Comparison of ENCODE assay signal across 8 cellular contexts in genomic region chr13:58953638-58954037, GRCh38.
DNase-seq lines count a peak whose midpoint lies in the region; ATAC-seq and TF ChIP-seq lines count a peak whose summit lies in the region.

No MANE protein-coding gene starts in this region.

- H3K27ac ChIP-seq in ascending aorta (no peak overlapping the region), osteoblast (ENCODE audit: low read depth, low read length) (no peak overlapping the region)

- no peaks in the 10 kb centered on the region for H3K4me1 ChIP-seq in ascending aorta
- H3K4me1 ChIP-seq in osteoblast (ENCODE audit: insufficient read depth, low read length) = no peaks in the 10 kb centered on the region

- H3K4me3 ChIP-seq in H7 (ENCODE audit: insufficient read depth, low read depth, low read length) = no peak overlapping the region
- H3K4me3 ChIP-seq in ascending aorta = no peak overlapping the region
- H3K4me3 ChIP-seq in osteoblast (ENCODE audit: insufficient read depth, low read length) = no peak overlapping the region

- no peaks in the 10 kb centered on the region for H3K27me3 Mint-ChIP-seq in glutamatergic neuron (ENCODE audit: unreplicated experiment)

- no peak overlapping the region for H2AFZ ChIP-seq in osteoblast (ENCODE audit: low read length)

- no peaks in the 10 kb centered on the region for H4K20me1 ChIP-seq in osteoblast (ENCODE audit: insufficient read depth, low read length)

- no peaks in the 10 kb centered on the region for H3K79me2 ChIP-seq in osteoblast (ENCODE audit: insufficient read depth, low read length)

- TF ChIP-seq CTCF in glutamatergic neuron (IDR thresholded peaks at IDR 0.05; ENCODE audit: partially characterized antibody, unreplicated experiment) (no peak), ascending aorta (IDR thresholded peaks at IDR 0.05) (no peak), osteoblast (IDR thresholded peaks at IDR 0.05; ENCODE audit: extremely low read depth, low read depth, low read length) (no peak)

- H3K36me3 ChIP-seq in H7 (replicated peaks; ENCODE audit: control insufficient read depth, insufficient read depth, low read length) (no peaks in the 10 kb centered on the region), ascending aorta (no peaks in the 10 kb centered on the region), osteoblast (ENCODE audit: insufficient read depth, low read length) (no peaks in the 10 kb centered on the region)

- H3K27me3 ChIP-seq in H7 (ENCODE audit: control insufficient read depth, insufficient read depth, low read length) = no peaks in the 10 kb centered on the region
- H3K27me3 ChIP-seq in ascending aorta = no peaks in the 10 kb centered on the region
- no peaks in the 10 kb centered on the region for H3K27me3 ChIP-seq in osteoblast (ENCODE audit: insufficient read depth, low read length)

- peaks cover 12% of the 10 kb centered on the region for H3K36me3 Mint-ChIP-seq in glutamatergic neuron (ENCODE audit: unreplicated experiment)

- H3K9me3 ChIP-seq in ascending aorta (peaks cover 0 to 5% of the 10 kb centered on the region in 2 donors), osteoblast (ENCODE audit: low read depth, low read length) (peaks cover 1% of the 10 kb centered on the region)

- peak overlapping the region; percentile 49 for H3K27ac Mint-ChIP-seq in glutamatergic neuron (ENCODE audit: unreplicated experiment)

- H3K4me2 ChIP-seq in osteoblast (ENCODE audit: insufficient read depth, low read length) = no peak overlapping the region

- DNase-seq in Kasumi-1 (lab: John Stamatoyannopoulos, UW) = peak; percentile 77 to 83
- DNase-seq in glutamatergic neuron = no peak
- DNase-seq in H7 = no peak
- DNase-seq in NCI-H524 (lab: John Stamatoyannopoulos, UW) = no peak
- DNase-seq in ascending aorta (ENCODE audit: low spot score in 2 of 2) = no peak
- no peak for DNase-seq in osteoblast (ENCODE audit: insufficient read length, low spot score, missing footprints)

- intact Hi-C loops in ascending aorta (cut with DNase I) = no loop called here

- H3K4me3 Mint-ChIP-seq in glutamatergic neuron (ENCODE audit: unreplicated experiment) = peak overlapping the region; percentile 5

- peak; percentile 71 for ATAC-seq in GM19035 (IDR thresholded peaks at IDR 0.05; ENCODE audit: unreplicated experiment)
- peak; percentile 87 for ATAC-seq in HG02678 (IDR thresholded peaks at IDR 0.05; ENCODE audit: unreplicated experiment)

- peaks cover 3% of the 10 kb centered on the region for H3K9me3 Mint-ChIP-seq in glutamatergic neuron (ENCODE audit: unreplicated experiment)

- peaks cover 6% of the 10 kb centered on the region for H3K4me1 Mint-ChIP-seq in glutamatergic neuron (ENCODE audit: low read depth, unreplicated experiment)

Comparison
In these comparisons a context has a peak if more than half of its experiments do, and no peak if none do; other contexts are left out.
1. DNase-seq: peak in Kasumi-1 (2 of 2); none in glutamatergic neuron (single experiment), H7 (single experiment), NCI-H524 (0 of 2), ascending aorta (0 of 2) and osteoblast (single experiment).